Comparison of ENCODE assay signal across 1 cellular context in the genomic region with DNA sequence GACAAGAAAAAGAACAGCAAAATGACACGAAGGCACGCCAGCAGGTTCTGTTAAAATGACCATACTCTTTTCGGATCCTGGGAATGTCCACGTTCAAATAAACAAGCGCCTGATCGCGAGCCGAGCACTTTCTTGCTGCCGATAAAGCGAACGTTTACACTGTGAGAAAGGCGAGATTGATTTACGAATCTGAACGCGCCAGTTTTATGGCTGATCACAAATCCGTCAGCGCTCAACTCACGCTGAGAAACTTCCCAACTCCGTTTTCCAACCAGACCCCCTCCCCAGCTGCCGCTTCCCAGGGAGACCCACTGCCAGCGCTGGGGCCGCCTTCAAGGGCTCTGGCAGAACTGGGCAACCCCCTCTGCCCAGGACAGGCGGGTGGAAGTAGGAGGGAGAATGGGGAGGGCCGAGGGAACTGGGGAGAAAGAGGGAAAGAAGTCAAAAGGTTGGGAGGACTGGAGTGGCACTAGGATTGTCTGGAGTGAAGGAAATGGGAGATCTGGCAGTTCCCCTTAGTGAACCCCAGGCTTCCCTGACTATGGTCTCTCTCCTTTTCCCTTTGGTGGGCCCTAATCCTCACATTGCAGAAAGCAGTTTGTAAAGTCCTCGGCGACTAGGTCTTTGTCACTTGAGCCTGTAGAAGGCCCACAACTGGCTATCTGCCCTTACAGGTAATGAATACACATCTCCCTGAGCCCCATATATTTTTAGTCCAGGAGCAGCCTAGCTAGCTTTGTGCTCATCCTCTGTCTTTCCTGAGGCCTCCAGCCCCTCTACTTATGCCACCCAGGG.
TF ChIP-seq lines count a peak whose summit lies in the region.

No MANE protein-coding gene starts in this region.

TF ChIP-seq in HepG2, 621 proteins besides CTCF, POLR2A, EP300 and RAD21:
- TF ChIP-seq GZF1 (CRISPR knock-in tag; IDR thresholded peaks at IDR 0.05) (no peak), ONECUT2 (CRISPR knock-in tag; IDR thresholded peaks at IDR 0.05) (no peak), ZSCAN20 (CRISPR knock-in tag; IDR thresholded peaks at IDR 0.05; ENCODE audit: borderline replicate concordance) (no peak), EZH2 (conservative IDR thresholded peaks at IDR 0.05; ENCODE audit: low read depth, low read length) (peak; percentile 52; the same call in 1 of the 2 replicates), ZBTB8A (CRISPR knock-in tag; IDR thresholded peaks at IDR 0.05; ENCODE audit: borderline replicate concordance, low read depth) (no peak), ZNF24 (IDR thresholded peaks at IDR 0.05) (no peak)
- TF ChIP-seq, protein P1, sequence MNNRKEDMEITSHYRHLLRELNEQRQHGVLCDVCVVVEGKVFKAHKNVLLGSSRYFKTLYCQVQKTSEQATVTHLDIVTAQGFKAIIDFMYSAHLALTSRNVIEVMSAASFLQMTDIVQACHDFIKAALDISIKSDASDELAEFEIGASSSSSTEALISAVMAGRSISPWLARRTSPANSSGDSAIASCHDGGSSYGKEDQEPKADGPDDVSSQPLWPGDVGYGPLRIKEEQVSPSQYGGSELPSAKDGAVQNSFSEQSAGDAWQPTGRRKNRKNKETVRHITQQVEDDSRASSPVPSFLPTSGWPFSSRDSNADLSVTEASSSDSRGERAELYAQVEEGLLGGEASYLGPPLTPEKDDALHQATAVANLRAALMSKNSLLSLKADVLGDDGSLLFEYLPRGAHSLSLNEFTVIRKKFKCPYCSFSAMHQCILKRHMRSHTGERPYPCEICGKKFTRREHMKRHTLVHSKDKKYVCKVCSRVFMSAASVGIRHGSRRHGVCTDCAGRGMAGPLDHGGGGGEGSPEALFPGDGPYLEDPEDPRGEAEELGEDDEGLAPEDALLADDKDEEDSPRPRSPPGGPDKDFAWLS (CRISPR knock-in tag; IDR thresholded peaks at IDR 0.05; ENCODE audit: borderline replicate concordance) = no peak
